ENCODE assay signal across 8 cellular contexts in the genomic region with DNA sequence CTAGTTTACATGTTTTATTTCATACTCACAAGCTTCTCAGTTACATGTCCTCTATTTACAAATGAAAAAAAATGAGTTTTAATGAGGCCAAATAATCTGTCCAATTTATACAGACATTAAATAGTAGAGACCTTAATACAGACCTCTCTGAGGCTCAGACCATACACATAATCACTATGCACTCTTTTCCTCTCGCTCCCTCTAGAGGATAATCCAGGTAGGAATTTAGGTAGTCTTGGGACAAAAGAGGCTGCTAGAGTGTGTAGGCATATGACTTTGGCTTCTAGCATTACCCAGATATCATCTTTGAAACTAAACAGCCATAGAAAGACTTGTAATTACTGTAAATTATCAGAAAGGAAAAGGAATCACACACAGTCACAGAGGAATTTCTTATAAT.
DNase-seq lines count a peak whose midpoint lies in the region; ATAC-seq and TF ChIP-seq lines count a peak whose summit lies in the region.

No MANE protein-coding gene starts in this region.

- peak; percentile 53 for TF ChIP-seq CTCF in A673 (conservative IDR thresholded peaks at IDR 0.05; ENCODE audit: low read depth, low read length)
- TF ChIP-seq CTCF in foreskin keratinocyte (conservative IDR thresholded peaks at IDR 0.05), result peak; percentile 89

- POLR2A ChIA-PET in A673 (lab: Charles Lee; ENCODE audit: low non-redundant PET), result no interaction called here

- CTCF ChIA-PET in A673 (lab: Charles Lee), result no interaction called here

- BruUV-seq in A673 (replicated peaks; lab: Mats Ljungman, UMichigan), result no TSS peak

- intact Hi-C loops in A673 (cut with micrococcal nuclease; ENCODE audit: unreplicated experiment), result loop anchor here (10.0 kb wide), 1 partner anchor 616 kb away; no protein-coding TSS in a partner anchor

- H3K27ac ChIP-seq in A673 (ENCODE audit: low read depth, low read length, poor library complexity, severe bottlenecking), result no peak overlapping the region
- no peak overlapping the region for H3K27ac ChIP-seq in foreskin keratinocyte

- DNase-seq in A673 (ENCODE audit: low spot score) (peak; percentile 56), RPMI8226 (peak; percentile 32), foreskin keratinocyte (peak; percentile 32 to 70), superior temporal gyrus (ENCODE audit: extremely low spot score) (no peak), HK-2 (ENCODE audit: unreplicated experiment) (no peak)

- peak; percentile 52 for ATAC-seq in GM21825 (IDR thresholded peaks at IDR 0.05; ENCODE audit: unreplicated experiment)
- ATAC-seq in foreskin keratinocyte, result peak; percentile 87
- no peak for ATAC-seq in GM21717 (IDR thresholded peaks at IDR 0.05; ENCODE audit: unreplicated experiment)
- ATAC-seq in HG02885 (IDR thresholded peaks at IDR 0.05; ENCODE audit: poor library complexity, unreplicated experiment), result no peak

- no peak overlapping the region for H3K4me3 ChIP-seq in A673 (ENCODE audit: low read depth, low read length, poor library complexity, severe bottlenecking)

- no peaks in the 10 kb centered on the region for H3K9me3 ChIP-seq in A673 (ENCODE audit: low read depth, low read length, poor library complexity, severe bottlenecking)

- H3K36me3 ChIP-seq in A673 (ENCODE audit: insufficient read depth, low read length, poor library complexity, severe bottlenecking), result no peaks in the 10 kb centered on the region

- H3K4me1 ChIP-seq in A673 (ENCODE audit: insufficient read depth, low read length, poor library complexity, severe bottlenecking), result no peaks in the 10 kb centered on the region
- H3K4me1 ChIP-seq in foreskin keratinocyte, result peaks cover 27% of the 10 kb centered on the region

- H3K27me3 ChIP-seq in A673 (replicated peaks; ENCODE audit: insufficient read depth, low read depth, low read length, poor library complexity), result peaks cover 3% of the 10 kb centered on the region
- H3K27me3 ChIP-seq in foreskin keratinocyte, result no peaks in the 10 kb centered on the region

Comparison
In these comparisons a context has a peak if more than half of its experiments do, and no peak if none do; other contexts are left out.
1. DNase-seq: peak in A673 (single experiment), RPMI8226 (single experiment) and foreskin keratinocyte (2 of 2); none in superior temporal gyrus (single experiment) and HK-2 (single experiment).
2. ATAC-seq: peak in GM21825 (single experiment) and foreskin keratinocyte (single experiment); none in GM21717 (single experiment) and HG02885 (single experiment).